Comparison of ENCODE assay signal across 8 cellular contexts in the genomic region with DNA sequence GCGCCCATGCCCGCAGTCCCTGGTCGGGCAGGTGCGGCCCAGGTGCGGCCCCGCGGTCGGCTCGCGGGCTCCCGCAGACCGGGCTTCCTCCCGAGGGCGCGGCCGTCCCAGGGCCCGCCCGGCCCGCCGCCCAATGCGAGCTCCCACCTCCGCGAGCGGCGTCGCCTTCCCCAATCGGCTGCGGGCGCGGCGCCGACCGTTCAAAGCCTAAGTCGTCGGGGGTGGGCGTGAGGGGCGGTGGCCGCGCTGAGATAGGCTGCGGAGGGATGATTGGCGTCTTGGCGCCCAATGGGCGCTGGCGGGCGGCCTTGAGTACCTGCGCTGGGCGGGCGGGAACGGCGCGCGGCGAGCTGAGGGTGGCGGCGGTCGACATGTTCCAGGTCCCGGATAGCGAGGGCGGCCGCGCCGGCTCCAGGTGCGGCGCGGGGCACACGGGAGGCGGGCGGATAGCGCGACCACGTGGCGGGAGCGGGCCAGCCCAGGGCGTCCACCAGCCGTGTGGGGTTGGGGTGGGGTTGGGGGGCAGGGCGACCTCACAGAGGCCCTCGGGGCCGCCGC. TPM values are rescaled to one million over a fixed set of nuclear protein-coding genes. Genes with fewer than 3 reads are reported as not detected.
DNase-seq lines count a peak whose midpoint lies in the region; ATAC-seq and TF ChIP-seq lines count a peak whose summit lies in the region.

A gene with protein sequence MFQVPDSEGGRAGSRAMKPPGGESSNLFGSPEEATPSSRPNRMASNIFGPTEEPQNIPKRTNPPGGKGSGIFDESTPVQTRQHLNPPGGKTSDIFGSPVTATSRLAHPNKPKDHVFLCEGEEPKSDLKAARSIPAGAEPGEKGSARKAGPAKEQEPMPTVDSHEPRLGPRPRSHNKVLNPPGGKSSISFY (plus strand): TSS at position 338 of the 558 bp plus-strand sequence. CDS start 34 bp downstream, at position 372.

- H3K27me3 ChIP-seq in BE2C = no peaks in the 10 kb centered on the region

- DNase-seq in BE2C (peak; percentile 98), GM19240 (ENCODE audit: insufficient read length, low spot score) (peak; percentile 99), NCI-H526 (lab: John Stamatoyannopoulos, UW) (peak; percentile 87 to 98), coronary artery (ENCODE audit: low spot score) (peak; percentile 94), left lobe of liver (ENCODE audit: low spot score) (peak; percentile 99)
- peak; percentile 98 for DNase-seq in activated CD4-positive, alpha-beta T cell treated with anti-CD3 and anti-CD28 coated beads for 48 hours
- peak; percentile 96 to 97 for DNase-seq in stimulated activated CD4-positive, alpha-beta T cell treated with anti-CD3 and anti-CD28 coated beads, Interleukin-2, amount 100 ng/mL, for 24 hours

- H3K4me1 ChIP-seq in BE2C = no peaks in the 10 kb centered on the region

- peak within 1 kb of the TSS; percentile 15 to 71 for H3K27ac ChIP-seq in coronary artery

- no peaks in the 10 kb centered on the region for H3K9me3 ChIP-seq in BE2C

- H3K4me3 ChIP-seq in BE2C (ENCODE audit: low read depth, low read length) (peak within 1 kb of the TSS; percentile 82), coronary artery (peak within 1 kb of the TSS; percentile 94)

- ATAC-seq in HG03460 (IDR thresholded peaks at IDR 0.05; ENCODE audit: unreplicated experiment) (peak; percentile 94), left lobe of liver (peak; percentile 95)

- no peaks in the 10 kb centered on the region for H3K36me3 ChIP-seq in BE2C

- TF ChIP-seq CTCF in BE2C (IDR thresholded peaks at IDR 0.05; ENCODE audit: low read depth, low read length) (no peak), coronary artery (IDR thresholded peaks at IDR 0.05) (no peak)

RNA-seq across cellular contexts. Expression of the gene that starts here (rescaled TPM):
- polyA plus RNA-seq in BE2C (2012; ENCODE audit: insufficient read depth, insufficient read length, low read depth) = 57.5 TPM
- total RNA-seq in left lobe of liver = 33.1 TPM

Comparison
In these comparisons a context has a peak if more than half of its experiments do, and no peak if none do; other contexts are left out.
1. Peak in every context shown above with its lines: DNase-seq, ATAC-seq, H3K4me3 ChIP-seq and H3K27ac ChIP-seq.